ENCODE assay signal across 19 cellular contexts in the genomic region with DNA sequence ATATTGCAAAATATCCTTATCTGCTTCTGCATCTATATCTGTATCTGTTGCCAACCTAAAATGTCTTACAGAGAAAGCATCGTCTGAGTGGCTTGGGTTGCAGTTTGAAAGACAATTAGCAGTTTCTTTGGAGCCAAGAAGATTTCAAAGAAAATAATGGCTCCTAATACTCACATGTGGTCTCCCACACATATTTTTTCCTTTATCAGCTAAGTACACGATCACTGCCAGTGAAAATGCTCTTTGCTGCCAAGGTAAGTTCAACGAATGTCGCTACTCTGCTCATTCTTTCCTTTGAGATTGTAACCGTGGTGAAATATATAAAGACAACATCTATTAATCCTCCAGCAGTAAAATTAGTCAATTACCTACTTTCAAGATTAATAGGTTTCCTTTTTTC.
"Had no signal": no experiment of that assay in that cellular context is flagged by ENCODE, and none has a peak within 500 bp of the region (broad histone marks: within the 10 kb centered on the region; RNA-seq: fewer than 3 reads in every experiment).

No MANE protein-coding gene starts in this region.

- DNase-seq: activated CD4-positive, alpha-beta T cell treated with anti-CD3 and anti-CD28 coated beads, Interleukin-2, amount 10 ng/mL, durations not matched to agents 24 days and 14 days; activated CD4-positive, alpha-beta T cell treated with anti-CD3 and anti-CD28 coated beads, Interleukin-2, amount 50 U/mL, for 4 hours; activated CD8-positive, alpha-beta T cell treated with anti-CD3 and anti-CD28 coated beads for 36 hours; activated naive CD4-positive, alpha-beta T cell treated with anti-CD3 and anti-CD28 coated beads, Interleukin-2, amount 10 ng/mL, durations not matched to agents 7 days and 5 days; activated naive CD8-positive, alpha-beta T cell treated with anti-CD3 and anti-CD28 coated beads, Interleukin-2, amount 10 ng/mL, durations not matched to agents 7 days and 5 days; activated T-cell treated with anti-CD3 and anti-CD28 coated beads for 4 hours; activated T-cell treated with anti-CD3 and anti-CD28 coated beads, Interleukin-2, amount 50 U/mL, for 4 hours; caudate nucleus; cerebellar nuclear complex; NCI-H1105; NCI-H1417 treated with DMSO at 0.1 percent for 48 hours; NCI-H1694; NCI-H1930; NCI-H2081 treated with DMSO at 0.1 percent for 48 hours; NCI-H345; NCI-H524 treated with DMSO at 0.1 percent for 48 hours; Right ventricle myocardium superior had no signal

- H3K27ac ChIP-seq: RWPE1 had no signal

- ATAC-seq: activated CD8-positive, alpha-beta T cell treated with anti-CD3 and anti-CD28 coated beads for 36 hours; activated T-cell treated with anti-CD3 and anti-CD28 coated beads, Interleukin-2, amount 50 U/mL, for 4 hours; K562 had no signal

- H3K4me3 ChIP-seq: K562 had no signal
